In the genomic region with DNA sequence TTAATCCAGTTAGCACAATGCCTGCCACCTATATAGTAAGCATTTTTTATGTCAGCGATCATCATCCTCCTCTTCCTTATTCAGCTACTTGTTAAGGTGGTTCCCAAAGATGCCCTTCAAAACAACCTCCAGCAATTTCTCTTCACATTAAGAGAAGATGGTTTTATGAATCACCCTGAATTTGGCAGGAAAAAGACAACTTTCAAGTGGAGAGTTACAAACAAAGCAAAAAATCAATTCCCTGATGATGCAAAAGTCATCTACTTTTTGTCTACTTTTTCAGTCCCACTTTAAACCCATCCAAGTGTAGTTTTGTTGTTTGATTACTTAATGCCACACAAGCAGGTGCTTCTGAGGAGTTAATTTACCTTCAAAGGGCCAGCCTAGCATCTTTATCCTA, we compare ENCODE assay signal across 19 cellular contexts.
DNase-seq lines count a peak whose midpoint lies in the region; ATAC-seq and TF ChIP-seq lines count a peak whose summit lies in the region.
"Had no signal": no experiment of that assay in that cellular context is flagged by ENCODE, and none has a peak within 500 bp of the region (broad histone marks: within the 10 kb centered on the region; RNA-seq: fewer than 3 reads in every experiment).

No MANE protein-coding gene starts in this region.

- POLR2A ChIA-PET in Caco-2 (lab: Charles Lee) = interaction anchor here (2.1 kb wide), 1 partner anchor 202 kb away, joined by 6 read pairs; no protein-coding TSS in a partner anchor

- no peaks in the 10 kb centered on the region for H3K9me3 Mint-ChIP-seq in Caco-2 (ENCODE audit: unreplicated experiment)
- H3K9me3 Mint-ChIP-seq: CD4-positive, alpha-beta T cell; GM23338 had no signal

- BruUV-seq in Caco-2 (replicated peaks; lab: Mats Ljungman, UMichigan) = no TSS peak

- 85 to 86% methylated on average over 1 of the region's 1 CpG for WGBS in tibial nerve, 2 donors

- no peak for TF ChIP-seq POLR2A in tibial nerve (IDR thresholded peaks at IDR 0.05)

- TF ChIP-seq CTCF in Caco-2 (IDR thresholded peaks at IDR 0.05; ENCODE audit: insufficient read depth in 1 of 2, low read depth in 1 of 2, low read length in 1 of 2, severe bottlenecking in 1 of 2, unreplicated experiment in 1 of 2) (no peak), lower lobe of right lung (IDR thresholded peaks at IDR 0.05) (no peak), tibial nerve (IDR thresholded peaks at IDR 0.05) (no peak)

- H3K27ac ChIP-seq in caudate nucleus (ENCODE audit: low read depth, low read length) = peak overlapping the region; percentile 92
- H3K27ac ChIP-seq in lower lobe of right lung = peak overlapping the region; percentile 5
- H3K27ac ChIP-seq in tibial nerve = peak overlapping the region in 3 of 4 donors; percentile 76 to 97 (median 89)
- H3K27ac ChIP-seq: RWPE1, SJCRH30 had no signal

- TF ChIP-seq EP300 in tibial nerve (IDR thresholded peaks at IDR 0.05) = no peak

- H3K4me3 Mint-ChIP-seq in Caco-2 (ENCODE audit: unreplicated experiment) = no peak overlapping the region
- H3K4me3 Mint-ChIP-seq: CD4-positive, alpha-beta T cell; GM23338 had no signal

- CTCF ChIA-PET in Caco-2 (lab: Charles Lee) = no interaction called here

- peaks cover 20% of the 10 kb centered on the region for H3K4me1 Mint-ChIP-seq in Caco-2 (ENCODE audit: low read depth, unreplicated experiment)

- H3K4me3 ChIP-seq in Caco-2 (ENCODE audit: low read depth, low read length) (no peak overlapping the region), lower lobe of right lung (no peak overlapping the region), tibial nerve (no peak overlapping the region)
- H3K4me3 ChIP-seq: GM12878, GM23338, SJCRH30 had no signal

- ATAC-seq in lower lobe of right lung = no peak
- no peak for ATAC-seq in HG03039 (IDR thresholded peaks at IDR 0.05; ENCODE audit: unreplicated experiment)
- ATAC-seq: GM12878, GM23338, HepG2 had no signal

- H3K4me1 ChIP-seq in Caco-2 (peaks cover 28% of the 10 kb centered on the region), lower lobe of right lung (peaks cover 48% of the 10 kb centered on the region), tibial nerve (peaks cover 0 to 61% (median 41%) of the 10 kb centered on the region in 4 donors)
- H3K4me1 ChIP-seq: SJCRH30 had no signal

- H3K36me3 ChIP-seq in Caco-2 (ENCODE audit: control insufficient read depth, insufficient read depth, low read length) = no peaks in the 10 kb centered on the region
- H3K36me3 ChIP-seq in lower lobe of right lung = no peaks in the 10 kb centered on the region
- no peaks in the 10 kb centered on the region for H3K36me3 ChIP-seq in tibial nerve
- H3K36me3 ChIP-seq: SJCRH30 had no signal

- no peaks in the 10 kb centered on the region for H3K27me3 Mint-ChIP-seq in Caco-2 (ENCODE audit: insufficient read depth, unreplicated experiment)

- DNase-seq in Caco-2 = no peak
- no peak for DNase-seq in caudate nucleus (lab: John Stamatoyannopoulos, UW)
- DNase-seq in lower lobe of right lung = no peak
- no peak for DNase-seq in tibial nerve (ENCODE audit: low spot score in 2 of 2)
- no peak for DNase-seq in NCI-H187 (lab: John Stamatoyannopoulos, UW)
- DNase-seq in NCI-H2171 treated with DMSO at 0.1 percent for 48 hours (lab: John Stamatoyannopoulos, UW) = no peak
- DNase-seq: AML-193; CD4-positive, alpha-beta T cell; DMS79; NCI-H1417; NCI-H2029 treated with DMSO at 0.1 percent for 48 hours; NCI-H226; NCI-H526 treated with DMSO at 0.1 percent for 48 hours; SJCRH30 had no signal

- H3K27me3 ChIP-seq in Caco-2 (replicated peaks; ENCODE audit: control insufficient read depth, insufficient read depth, low read length) = no peaks in the 10 kb centered on the region
- no peaks in the 10 kb centered on the region for H3K27me3 ChIP-seq in lower lobe of right lung (ENCODE audit: low read depth)
- H3K27me3 ChIP-seq in tibial nerve = no peaks in the 10 kb centered on the region

- peaks cover 5% of the 10 kb centered on the region for H3K36me3 Mint-ChIP-seq in Caco-2 (ENCODE audit: insufficient read depth, unreplicated experiment)

- intact Hi-C loops in Caco-2 (cut with micrococcal nuclease; ENCODE audit: unreplicated experiment) = no loop called here
- intact Hi-C loops in lower lobe of right lung (cut with DNase I) = loop anchor here (10.0 kb wide), 1 partner anchor 200 kb away; no protein-coding TSS in a partner anchor

- peak overlapping the region; percentile 60 for H3K27ac Mint-ChIP-seq in Caco-2 (ENCODE audit: unreplicated experiment)
- H3K27ac Mint-ChIP-seq: CD4-positive, alpha-beta T cell; GM23338 had no signal

- H3K9me3 ChIP-seq in Caco-2 = no peaks in the 10 kb centered on the region
- H3K9me3 ChIP-seq in lower lobe of right lung = no peaks in the 10 kb centered on the region
- H3K9me3 ChIP-seq in tibial nerve = no peaks in the 10 kb centered on the region
- H3K9me3 ChIP-seq: SJCRH30 had no signal

Comparison
In these comparisons a context has a peak if more than half of its experiments do, and no peak if none do; other contexts are left out.
1. H3K27ac ChIP-seq: peak in every context shown above with its lines; median percentile 92 in caudate nucleus; 89 in tibial nerve; 5 in lower lobe of right lung.